Comparison of ENCODE assay signal across 30 cellular contexts in genomic region chrX:16638533-16638932, GRCh38. TPM values are rescaled to one million over a fixed set of nuclear protein-coding genes. Genes with fewer than 3 reads are reported as not detected.
"Had no signal": no experiment of that assay in that cellular context is flagged by ENCODE, and none has a peak within 500 bp of the region (broad histone marks: within the 10 kb centered on the region; RNA-seq: fewer than 3 reads in every experiment).

No MANE protein-coding gene starts in this region.

- DNase-seq: activated CD4-positive, alpha-beta T cell treated with anti-CD3 and anti-CD28 coated beads for 1 hour; activated CD4-positive, alpha-beta T cell treated with anti-CD3 and anti-CD28 coated beads, Interleukin-2, amount 10 ng/mL, durations not matched to agents 24 days and 14 days; activated CD4-positive, alpha-beta T cell treated with anti-CD3 and anti-CD28 coated beads, Interleukin-2, amount 50 U/mL, for 48 hours; activated CD8-positive, alpha-beta memory T cell treated with anti-CD3 and anti-CD28 coated beads for 24 hours; activated gamma-delta T cell; activated naive CD4-positive, alpha-beta T cell treated with anti-CD3 and anti-CD28 coated beads for 36 hours; activated naive CD8-positive, alpha-beta T cell treated with anti-CD3 and anti-CD28 coated beads for 36 hours; activated T-cell treated with anti-CD3 and anti-CD28 coated beads for 4 hours; activated T-cell treated with anti-CD3 and anti-CD28 coated beads, Interleukin-2, amount 50 U/mL, for 48 hours; anterior cingulate cortex; brain microvascular endothelial cell; MG63; NCI-H1105; NCI-H1436; NCI-H1694 treated with DMSO at 0.1 percent for 48 hours; NCI-H2029 treated with DMSO at 0.1 percent for 48 hours; NCI-H345; NCI-H510A; NCI-H526 treated with DMSO at 0.1 percent for 48 hours; NCI-H82; Right ventricle myocardium superior; RPMI8226; SJCRH30 had no signal

- H3K36me3 ChIP-seq: brain microvascular endothelial cell, MG63 had no signal

- H3K4me2 ChIP-seq: KMS-11 had no signal

- H3K4me3 Mint-ChIP-seq: activated CD4-positive, alpha-beta T cell treated with anti-CD3 and anti-CD28 coated beads, Interleukin-2, amount 10 ng/mL, durations not matched to agents 24 days and 14 days; activated naive CD4-positive, alpha-beta T cell treated with anti-CD3 and anti-CD28 coated beads for 36 hours; activated naive CD8-positive, alpha-beta T cell treated with anti-CD3 and anti-CD28 coated beads for 36 hours; activated T-helper 17 cell treated with anti-CD3 and anti-CD28 coated beads, Interleukin-2, amount 50 U/mL, for 72 hours; T-helper 1 cell treated with Interleukin-12 subunit alpha and Interleukin-12 subunit beta and Interleukin-4 antibody, amounts not matched to agents 30 μg/mL and 1 μg/mL, for 36 hours; WTC11 had no signal

- H3K9ac ChIP-seq: KMS-11 had no signal

- H3K9me3 ChIP-seq: MG63, SJCRH30 had no signal

- H3K27ac Mint-ChIP-seq: activated CD4-positive, alpha-beta T cell treated with anti-CD3 and anti-CD28 coated beads, Interleukin-2, amount 10 ng/mL, durations not matched to agents 24 days and 14 days; activated naive CD4-positive, alpha-beta T cell treated with anti-CD3 and anti-CD28 coated beads for 36 hours; activated naive CD8-positive, alpha-beta T cell treated with anti-CD3 and anti-CD28 coated beads for 36 hours; activated T-helper 17 cell treated with anti-CD3 and anti-CD28 coated beads, Interleukin-2, amount 50 U/mL, for 72 hours; T-helper 1 cell treated with Interleukin-12 subunit alpha and Interleukin-12 subunit beta and Interleukin-4 antibody, amounts not matched to agents 30 μg/mL and 1 μg/mL, for 36 hours; WTC11 had no signal

- ATAC-seq: activated T-helper 17 cell treated with anti-CD3 and anti-CD28 coated beads, Interleukin-2, amount 50 U/mL, for 72 hours; Panc1; WTC11 had no signal

- H3K27ac ChIP-seq: brain microvascular endothelial cell, cardiac muscle cell, KMS-11, SJCRH30 had no signal

- H3K4me1 ChIP-seq: SJCRH30 had no signal

- H3K27me3 Mint-ChIP-seq: activated CD4-positive, alpha-beta T cell treated with anti-CD3 and anti-CD28 coated beads, Interleukin-2, amount 10 ng/mL, durations not matched to agents 24 days and 14 days; activated naive CD8-positive, alpha-beta T cell treated with anti-CD3 and anti-CD28 coated beads for 36 hours; activated T-helper 17 cell treated with anti-CD3 and anti-CD28 coated beads, Interleukin-2, amount 50 U/mL, for 72 hours had no signal

- H3K27me3 ChIP-seq: brain microvascular endothelial cell, cardiac muscle cell, MG63, SJCRH30 had no signal

- H3K9me3 Mint-ChIP-seq: activated CD4-positive, alpha-beta T cell treated with anti-CD3 and anti-CD28 coated beads, Interleukin-2, amount 10 ng/mL, durations not matched to agents 24 days and 14 days; activated naive CD4-positive, alpha-beta T cell treated with anti-CD3 and anti-CD28 coated beads for 36 hours; activated naive CD8-positive, alpha-beta T cell treated with anti-CD3 and anti-CD28 coated beads for 36 hours; activated T-helper 17 cell treated with anti-CD3 and anti-CD28 coated beads, Interleukin-2, amount 50 U/mL, for 72 hours; T-helper 1 cell treated with Interleukin-12 subunit alpha and Interleukin-12 subunit beta and Interleukin-4 antibody, amounts not matched to agents 30 μg/mL and 1 μg/mL, for 36 hours; WTC11 had no signal

- H3K4me1 Mint-ChIP-seq: activated T-helper 17 cell treated with anti-CD3 and anti-CD28 coated beads, Interleukin-2, amount 50 U/mL, for 72 hours had no signal

- H3K4me3 ChIP-seq: cardiac muscle cell, MG63, SJCRH30 had no signal

RNA-seq across cellular contexts. Expression of gene S100G, which starts 11.4 kb away (rescaled TPM):
- total RNA-seq: activated CD4-positive, alpha-beta T cell treated with anti-CD3 and anti-CD28 coated beads, Interleukin-2, amount 10 ng/mL, durations not matched to agents 24 days and 14 days; activated naive CD4-positive, alpha-beta T cell treated with anti-CD3 and anti-CD28 coated beads for 36 hours; activated naive CD8-positive, alpha-beta T cell treated with anti-CD3 and anti-CD28 coated beads for 36 hours; activated T-helper 17 cell treated with anti-CD3 and anti-CD28 coated beads, Interleukin-2, amount 50 U/mL, for 72 hours; cardiac muscle cell; OCI-LY7; Right ventricle myocardium superior; SJCRH30; WTC11 had no signal
